In the genomic region with DNA sequence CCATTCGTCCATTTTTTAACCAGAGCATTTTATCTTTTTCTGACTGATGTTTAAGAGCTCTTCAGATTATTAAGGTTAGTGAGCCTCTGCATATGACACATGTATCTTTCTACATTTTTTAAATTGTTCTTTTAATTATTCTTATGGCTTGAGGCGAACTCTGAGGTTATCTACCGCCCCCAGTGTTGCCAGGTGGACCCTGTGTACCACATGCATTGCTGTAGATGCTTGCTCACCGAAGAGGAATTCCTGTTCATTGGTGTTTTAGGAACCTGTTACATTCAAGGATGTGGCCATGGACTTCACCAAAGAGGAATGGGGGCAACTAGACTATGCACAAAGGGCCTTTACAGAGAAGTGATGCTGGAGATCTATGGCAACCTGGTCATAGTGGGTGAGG, we compare ENCODE assay signal across 19 cellular contexts.
"Had no signal": no experiment of that assay in that cellular context is flagged by ENCODE, and none has a peak within 500 bp of the region (broad histone marks: within the 10 kb centered on the region; RNA-seq: fewer than 3 reads in every experiment).

No MANE protein-coding gene starts in this region.

- H3K4me3 ChIP-seq: K562 had no signal

- H3K27ac ChIP-seq: RWPE1 had no signal

- FAIRE-seq: K562, RCC 7860 had no signal

- H3K9me3 ChIP-seq: SK-N-SH had no signal

- H3K9ac ChIP-seq: SK-N-SH had no signal

- DNase-seq: MM.1S, NCI-H1092 treated with DMSO at 0.1 percent for 48 hours, NCI-H1436, NCI-H187, NCI-H2029, NCI-H2081 treated with DMSO at 0.1 percent for 48 hours, NCI-H2171, NCI-H226, NCI-H446, NCI-H510A, NCI-H524 treated with DMSO at 0.1 percent for 48 hours, NCI-H69, NCI-H774, SHP77, SK-N-SH, SW 1271 had no signal

- ATAC-seq: K562 had no signal

- H3K4me2 ChIP-seq: SK-N-SH had no signal
